In genomic region chr11:65260756-65261590, GRCh38 we compare ENCODE assay signal across 8 cellular contexts. TPM values are rescaled to one million over a fixed set of nuclear protein-coding genes. Genes with fewer than 3 reads are reported as not detected.
DNase-seq lines count a peak whose midpoint lies in the region; ATAC-seq and TF ChIP-seq lines count a peak whose summit lies in the region.

No MANE protein-coding gene starts in this region.

- TF ChIP-seq CTCF in HFFc6 (IDR thresholded peaks at IDR 0.05): no peak

- H3K4me1 Mint-ChIP-seq in CD4-positive, CD25-positive, alpha-beta regulatory T cell: peaks cover 15 to 45% (median 19%) of the 10 kb centered on the region in 4 donors
- H3K4me1 Mint-ChIP-seq in HFFc6 (ENCODE audit: low read depth) (peaks cover 26% of the 10 kb centered on the region), immature natural killer cell (peaks cover 29 to 42% of the 10 kb centered on the region in 2 donors)
- H3K4me1 Mint-ChIP-seq in activated T-helper 1 cell treated with anti-CD3 and anti-CD28 coated beads, Interleukin-12 subunit alpha, Interleukin-12 subunit beta, Interleukin-2, Interleukin-4 antibody, amounts not matched to agents 30 ng/mL and 10 ng/mL and 1 ng/mL, durations not matched to agents 14 hours and 24 hours and 36 hours (ENCODE audit: low read depth): peaks cover 42% of the 10 kb centered on the region

- H3K27ac Mint-ChIP-seq in CD4-positive, CD25-positive, alpha-beta regulatory T cell: peak overlapping the region; percentile 94 to 98 (median 96)
- H3K27ac Mint-ChIP-seq in HFFc6: peak overlapping the region; percentile 97
- peak overlapping the region; percentile 97 for H3K27ac Mint-ChIP-seq in activated T-helper 1 cell treated with anti-CD3 and anti-CD28 coated beads, Interleukin-12 subunit alpha, Interleukin-12 subunit beta, Interleukin-2, Interleukin-4 antibody, amounts not matched to agents 30 ng/mL and 10 ng/mL and 1 ng/mL, durations not matched to agents 14 hours and 24 hours and 36 hours
- peak overlapping the region; percentile 93 to 94 (median 94) for H3K27ac Mint-ChIP-seq in immature natural killer cell

- no peaks in the 10 kb centered on the region for H3K27me3 ChIP-seq in CD4-positive, CD25-positive, alpha-beta regulatory T cell (ENCODE audit: control insufficient read depth, insufficient read depth, low read length)

- peaks cover 0 to 2% (median 0%) of the 10 kb centered on the region in 7 donors for H3K9me3 Mint-ChIP-seq in CD4-positive, CD25-positive, alpha-beta regulatory T cell
- H3K9me3 Mint-ChIP-seq in HFFc6 (no peaks in the 10 kb centered on the region), immature natural killer cell (no peaks in the 10 kb centered on the region)
- H3K9me3 Mint-ChIP-seq in activated T-helper 1 cell treated with anti-CD3 and anti-CD28 coated beads, Interleukin-12 subunit alpha, Interleukin-12 subunit beta, Interleukin-2, Interleukin-4 antibody, amounts not matched to agents 30 ng/mL and 10 ng/mL and 1 ng/mL, durations not matched to agents 14 hours and 24 hours and 36 hours: no peaks in the 10 kb centered on the region

- peak overlapping the region; percentile 92 for H3K4me3 ChIP-seq in CD4-positive, CD25-positive, alpha-beta regulatory T cell (ENCODE audit: low read depth, low read length)

- peaks cover 5% of the 10 kb centered on the region for H3K27me3 Mint-ChIP-seq in CD4-positive, CD25-positive, alpha-beta regulatory T cell
- H3K27me3 Mint-ChIP-seq in HFFc6 (ENCODE audit: insufficient read depth) (no peaks in the 10 kb centered on the region; the same call in 1 of the 2 replicates), immature natural killer cell (ENCODE audit: low read depth in 3 of 3) (peaks cover 4 to 6% (median 5%) of the 10 kb centered on the region in 3 donors)
- no peaks in the 10 kb centered on the region for H3K27me3 Mint-ChIP-seq in activated T-helper 1 cell treated with anti-CD3 and anti-CD28 coated beads, Interleukin-12 subunit alpha, Interleukin-12 subunit beta, Interleukin-2, Interleukin-4 antibody, amounts not matched to agents 30 ng/mL and 10 ng/mL and 1 ng/mL, durations not matched to agents 14 hours and 24 hours and 36 hours (ENCODE audit: insufficient read depth)

- peak overlapping the region; percentile 95 to 98 (median 95) for H3K4me3 Mint-ChIP-seq in CD4-positive, CD25-positive, alpha-beta regulatory T cell
- H3K4me3 Mint-ChIP-seq in HFFc6 (peak overlapping the region; percentile 98), immature natural killer cell (peak overlapping the region; percentile 89 to 92 (median 91))
- H3K4me3 Mint-ChIP-seq in activated T-helper 1 cell treated with anti-CD3 and anti-CD28 coated beads, Interleukin-12 subunit alpha, Interleukin-12 subunit beta, Interleukin-2, Interleukin-4 antibody, amounts not matched to agents 30 ng/mL and 10 ng/mL and 1 ng/mL, durations not matched to agents 14 hours and 24 hours and 36 hours: peak overlapping the region; percentile 94

- peak overlapping the region; percentile 94 for H3K27ac ChIP-seq in CD4-positive, CD25-positive, alpha-beta regulatory T cell (ENCODE audit: insufficient read depth, low read length, poor library complexity, severe bottlenecking)
- peak overlapping the region; percentile 92 for H3K27ac ChIP-seq in temporal lobe (ENCODE audit: low read depth, low read length)

- no peak for DNase-seq in CD4-positive, CD25-positive, alpha-beta regulatory T cell
- no peak for DNase-seq in HFFc6
- DNase-seq in activated T-helper 1 cell treated with anti-CD3 and anti-CD28 coated beads, Interleukin-12 subunit alpha, Interleukin-12 subunit beta, Interleukin-2, Interleukin-4 antibody, amounts not matched to agents 30 ng/mL and 10 ng/mL and 1 ng/mL, durations not matched to agents 14 hours and 24 hours and 36 hours (ENCODE audit: low spot score): no peak
- DNase-seq in immature natural killer cell: no peak
- no peak for DNase-seq in NCI-H1436 treated with DMSO at 0.1 percent for 48 hours (lab: John Stamatoyannopoulos, UW)
- no peak for DNase-seq in HuH-7.5 (ENCODE audit: low spot score)

- no peaks in the 10 kb centered on the region for H3K36me3 ChIP-seq in CD4-positive, CD25-positive, alpha-beta regulatory T cell (ENCODE audit: control insufficient read depth, insufficient read depth, low read length)

- no peaks in the 10 kb centered on the region for H3K9me3 ChIP-seq in CD4-positive, CD25-positive, alpha-beta regulatory T cell (ENCODE audit: control insufficient read depth in 2 of 2, low read length in 2 of 2)

- H3K4me1 ChIP-seq in CD4-positive, CD25-positive, alpha-beta regulatory T cell (ENCODE audit: control insufficient read depth, insufficient read depth, low read length, poor library complexity, severe bottlenecking): peaks cover 21% of the 10 kb centered on the region

- ATAC-seq in CD4-positive, CD25-positive, alpha-beta regulatory T cell (ENCODE audit: low read depth in 2 of 2): no peak
- ATAC-seq in HG02798 (IDR thresholded peaks at IDR 0.05; ENCODE audit: poor library complexity, unreplicated experiment): no peak

- intact Hi-C loops in activated T-helper 1 cell treated with anti-CD3 and anti-CD28 coated beads, Interleukin-12 subunit alpha, Interleukin-12 subunit beta, Interleukin-2, Interleukin-4 antibody, amounts not matched to agents 30 ng/mL and 10 ng/mL and 1 ng/mL, durations not matched to agents 14 hours and 24 hours and 36 hours (cut with micrococcal nuclease): loop anchor here (1.0 to 5.0 kb wide), 7 partner anchors 54 to 483 kb away; partner anchors contain the start of genes ARL2, ATG2A, CDC42EP2 and DPF2

- no peaks in the 10 kb centered on the region for H3K36me3 Mint-ChIP-seq in CD4-positive, CD25-positive, alpha-beta regulatory T cell
- H3K36me3 Mint-ChIP-seq in HFFc6 (ENCODE audit: low read depth): peaks cover 14% of the 10 kb centered on the region; the same call in 1 of the 2 replicates
- peaks cover 18% of the 10 kb centered on the region for H3K36me3 Mint-ChIP-seq in activated T-helper 1 cell treated with anti-CD3 and anti-CD28 coated beads, Interleukin-12 subunit alpha, Interleukin-12 subunit beta, Interleukin-2, Interleukin-4 antibody, amounts not matched to agents 30 ng/mL and 10 ng/mL and 1 ng/mL, durations not matched to agents 14 hours and 24 hours and 36 hours (ENCODE audit: low read depth)
- peaks cover 0 to 4% (median 0%) of the 10 kb centered on the region in 3 donors for H3K36me3 Mint-ChIP-seq in immature natural killer cell

RNA-seq across cellular contexts. Expression of gene POLA2, which starts 0.8 kb away (rescaled TPM):
- 25.7 TPM for total RNA-seq in CD4-positive, CD25-positive, alpha-beta regulatory T cell
- 10 to 100 TPM in 3 of 4 donors, 1 to 10 TPM in 1; 8.3 to 13.4 (median 12.8) TPM for polyA plus RNA-seq in CD4-positive, CD25-positive, alpha-beta regulatory T cell
- total RNA-seq in HFFc6 (2021; fragmentation: NEBNext Ultra II Directional; extraction: Animal tissue kit (Norgen Biotek cat#: 25700)): 10 to 100 TPM in 5 of 6 experiments, 1 to 10 TPM in 1; 8.6 to 18.3 (median 15.3) TPM
- total RNA-seq in activated T-helper 1 cell treated with anti-CD3 and anti-CD28 coated beads, Interleukin-12 subunit alpha, Interleukin-12 subunit beta, Interleukin-2, Interleukin-4 antibody, amounts not matched to agents 30 ng/mL and 10 ng/mL and 1 ng/mL, durations not matched to agents 14 hours and 24 hours and 36 hours: 78.2 and 78.9 TPM in 2 replicates
- polyA plus RNA-seq in immature natural killer cell: 10 to 100 TPM; 10.1 to 11.8 (median 11.8) TPM
- total RNA-seq in temporal lobe: 2.7 TPM

RNA-seq across cellular contexts. Expression of gene CDC42EP2, which starts 53.7 kb away (rescaled TPM):
- total RNA-seq in CD4-positive, CD25-positive, alpha-beta regulatory T cell: 1.9 TPM
- polyA plus RNA-seq in CD4-positive, CD25-positive, alpha-beta regulatory T cell: not detected
- 10 to 100 TPM; 19.0 to 35.3 (median 22.6) TPM for total RNA-seq in HFFc6 (2021; fragmentation: NEBNext Ultra II Directional; extraction: Animal tissue kit (Norgen Biotek cat#: 25700))
- total RNA-seq in activated T-helper 1 cell treated with anti-CD3 and anti-CD28 coated beads, Interleukin-12 subunit alpha, Interleukin-12 subunit beta, Interleukin-2, Interleukin-4 antibody, amounts not matched to agents 30 ng/mL and 10 ng/mL and 1 ng/mL, durations not matched to agents 14 hours and 24 hours and 36 hours: 1.6 and 2.7 TPM in 2 replicates
- polyA plus RNA-seq in immature natural killer cell: not detected
- 2.7 TPM for total RNA-seq in temporal lobe
